1 cellular context compared by ENCODE assay signal in genomic region chr9:33165263-33166151, GRCh38.
TF ChIP-seq lines count a peak whose summit lies in the region.

No MANE protein-coding gene starts in this region.

TF ChIP-seq in HepG2, 621 proteins besides CTCF, POLR2A, EP300 and RAD21 (continued from another document and continues in another):
- TF ChIP-seq PRDM10 (CRISPR knock-in tag; IDR thresholded peaks at IDR 0.05; ENCODE audit: low read depth) (no peak), PCBP1 (IDR thresholded peaks at IDR 0.05; ENCODE audit: borderline replicate concordance, low read depth, low read length) (no peak), ZNF441 (CRISPR knock-in tag; IDR thresholded peaks at IDR 0.05; ENCODE audit: borderline replicate concordance) (no peak), PRDM4 (CRISPR knock-in tag; IDR thresholded peaks at IDR 0.05; ENCODE audit: borderline replicate concordance) (no peak), RCOR2 (CRISPR knock-in tag; IDR thresholded peaks at IDR 0.05) (peak; percentile 85), E2F5 (CRISPR knock-in tag; conservative IDR thresholded peaks at IDR 0.05) (no peak), FOXK1 (CRISPR knock-in tag; IDR thresholded peaks at IDR 0.05; ENCODE audit: borderline replicate concordance, low read depth) (peak; percentile 87; the same call in 1 of the 2 replicates), HOXA3 (CRISPR knock-in tag; IDR thresholded peaks at IDR 0.05) (peak; percentile 80; the same call in 1 of the 2 replicates), YY1 (IDR thresholded peaks at IDR 0.05; ENCODE audit: insufficient read depth, insufficient replicate concordance, low read depth, low read length) (no peak), BRF2 (CRISPR knock-in tag; IDR thresholded peaks at IDR 0.05) (no peak; the same call in 1 of the 2 replicates), ZNF740 (CRISPR knock-in tag; IDR thresholded peaks at IDR 0.05) (no peak), MXD1 (CRISPR knock-in tag; IDR thresholded peaks at IDR 0.05) (no peak), MYNN (CRISPR knock-in tag; IDR thresholded peaks at IDR 0.05; ENCODE audit: low read depth) (no peak), ZNF451 (CRISPR knock-in tag; IDR thresholded peaks at IDR 0.05) (no peak), CENPX (CRISPR knock-in tag; IDR thresholded peaks at IDR 0.05) (no peak), NFE2L2 (IDR thresholded peaks at IDR 0.05; ENCODE audit: low read length) (0 out of 2 replicates have a peak, but pooled peaks have one; percentile 3), HMG20A (CRISPR knock-in tag; IDR thresholded peaks at IDR 0.05; ENCODE audit: borderline replicate concordance) (peak; percentile 73; the same call in 1 of the 2 replicates), ZNF512 (CRISPR knock-in tag; IDR thresholded peaks at IDR 0.05) (no peak), YEATS2 (CRISPR knock-in tag; IDR thresholded peaks at IDR 0.05; ENCODE audit: borderline replicate concordance) (no peak; the same call in 1 of the 2 replicates), ZBTB7A (CRISPR knock-in tag; IDR thresholded peaks at IDR 0.05) (no peak), ZNF264 (CRISPR knock-in tag; IDR thresholded peaks at IDR 0.05) (no peak), ZNF12 (CRISPR knock-in tag; IDR thresholded peaks at IDR 0.05) (peak; percentile 100), IRF9 (CRISPR knock-in tag; IDR thresholded peaks at IDR 0.05; ENCODE audit: borderline replicate concordance) (peak; percentile 38; the same call in 1 of the 2 replicates), AKAP8 (CRISPR knock-in tag; IDR thresholded peaks at IDR 0.05) (no peak), CAMTA2 (CRISPR knock-in tag; IDR thresholded peaks at IDR 0.05; ENCODE audit: borderline replicate concordance) (no peak), ZNF350 (CRISPR knock-in tag; IDR thresholded peaks at IDR 0.05; ENCODE audit: borderline replicate concordance, low read depth) (peak; percentile 71), STAT6 (CRISPR knock-in tag; IDR thresholded peaks at IDR 0.05; ENCODE audit: borderline replicate concordance) (no peak), ZKSCAN8 (CRISPR knock-in tag; IDR thresholded peaks at IDR 0.05; ENCODE audit: borderline replicate concordance) (no peak), ZNF326 (CRISPR knock-in tag; IDR thresholded peaks at IDR 0.05; ENCODE audit: borderline replicate concordance) (no peak), ZNF790 (CRISPR knock-in tag; IDR thresholded peaks at IDR 0.05; ENCODE audit: borderline replicate concordance) (no peak), ZNF724P (CRISPR knock-in tag; IDR thresholded peaks at IDR 0.05; ENCODE audit: borderline replicate concordance) (no peak), ZNF674 (CRISPR knock-in tag; IDR thresholded peaks at IDR 0.05; ENCODE audit: low read depth) (no peak; the same call in 1 of the 2 replicates), PHB2 (IDR thresholded peaks at IDR 0.05; ENCODE audit: partially characterized antibody) (no peak), ZNF781 (CRISPR knock-in tag; IDR thresholded peaks at IDR 0.05; ENCODE audit: borderline replicate concordance, not compliant biosample characterization) (no peak), TEF (CRISPR knock-in tag; IDR thresholded peaks at IDR 0.05) (no peak), MLXIP (CRISPR knock-in tag; IDR thresholded peaks at IDR 0.05; ENCODE audit: borderline replicate concordance) (no peak), HMGA1 (CRISPR knock-in tag; conservative IDR thresholded peaks at IDR 0.05) (no peak), ZKSCAN5 (CRISPR knock-in tag; IDR thresholded peaks at IDR 0.05) (no peak)
